11 cellular contexts compared by ENCODE assay signal in genomic region chr2:241619602-241620418, GRCh38. TPM values are rescaled to one million over a fixed set of nuclear protein-coding genes. Genes with fewer than 3 reads are reported as not detected.
DNase-seq lines count a peak whose midpoint lies in the region.
"Had no signal": no experiment of that assay in that cellular context is flagged by ENCODE, and none has a peak within 500 bp of the region (broad histone marks: within the 10 kb centered on the region; RNA-seq: fewer than 3 reads in every experiment).

No MANE protein-coding gene starts in this region.

- peak overlapping the region; percentile 6 for H3K27ac Mint-ChIP-seq in activated CD4-positive, alpha-beta T cell treated with anti-CD3 and anti-CD28 coated beads, Interleukin-2, amount 10 ng/mL, durations not matched to agents 7 days and 5 days
- peak overlapping the region; percentile 92 for H3K27ac Mint-ChIP-seq in stimulated activated naive CD8-positive, alpha-beta T cell treated with anti-CD3 and anti-CD28 coated beads, Interleukin-15, Interleukin-2, amounts not matched to agents 100 ng/mL and 50 ng/mL, for 24 hours

- no peaks in the 10 kb centered on the region for H3K27me3 Mint-ChIP-seq in activated CD4-positive, alpha-beta T cell treated with anti-CD3 and anti-CD28 coated beads, Interleukin-2, amount 10 ng/mL, durations not matched to agents 7 days and 5 days
- H3K27me3 Mint-ChIP-seq in stimulated activated naive CD8-positive, alpha-beta T cell treated with anti-CD3 and anti-CD28 coated beads, Interleukin-15, Interleukin-2, amounts not matched to agents 100 ng/mL and 50 ng/mL, for 24 hours: no peaks in the 10 kb centered on the region

- CTCF ChIA-PET in activated CD4-positive, alpha-beta T cell treated with anti-CD3 and anti-CD28 coated beads, Interleukin-2, amount 10 ng/mL, durations not matched to agents 7 days and 5 days (lab: Charles Lee): no interaction called here

- POLR2A ChIA-PET in activated CD4-positive, alpha-beta T cell treated with anti-CD3 and anti-CD28 coated beads, Interleukin-2, amount 10 ng/mL, durations not matched to agents 7 days and 5 days (lab: Charles Lee): no interaction called here

- peaks cover 21% of the 10 kb centered on the region for H3K36me3 Mint-ChIP-seq in activated CD4-positive, alpha-beta T cell treated with anti-CD3 and anti-CD28 coated beads, Interleukin-2, amount 10 ng/mL, durations not matched to agents 7 days and 5 days (ENCODE audit: low read depth)
- H3K36me3 Mint-ChIP-seq in stimulated activated naive CD8-positive, alpha-beta T cell treated with anti-CD3 and anti-CD28 coated beads, Interleukin-15, Interleukin-2, amounts not matched to agents 100 ng/mL and 50 ng/mL, for 24 hours (ENCODE audit: low read depth): peaks cover 45% of the 10 kb centered on the region

- H3K4me1 Mint-ChIP-seq in activated CD4-positive, alpha-beta T cell treated with anti-CD3 and anti-CD28 coated beads, Interleukin-2, amount 10 ng/mL, durations not matched to agents 7 days and 5 days: peaks cover 53% of the 10 kb centered on the region
- peaks cover 56% of the 10 kb centered on the region for H3K4me1 Mint-ChIP-seq in stimulated activated naive CD8-positive, alpha-beta T cell treated with anti-CD3 and anti-CD28 coated beads, Interleukin-15, Interleukin-2, amounts not matched to agents 100 ng/mL and 50 ng/mL, for 24 hours (ENCODE audit: low read depth)

- no peaks in the 10 kb centered on the region for H3K9me3 Mint-ChIP-seq in activated CD4-positive, alpha-beta T cell treated with anti-CD3 and anti-CD28 coated beads, Interleukin-2, amount 10 ng/mL, durations not matched to agents 7 days and 5 days
- peaks cover 4% of the 10 kb centered on the region for H3K9me3 Mint-ChIP-seq in stimulated activated naive CD8-positive, alpha-beta T cell treated with anti-CD3 and anti-CD28 coated beads, Interleukin-15, Interleukin-2, amounts not matched to agents 100 ng/mL and 50 ng/mL, for 24 hours

- H3K4me3 Mint-ChIP-seq in activated CD4-positive, alpha-beta T cell treated with anti-CD3 and anti-CD28 coated beads, Interleukin-2, amount 10 ng/mL, durations not matched to agents 7 days and 5 days: no peak overlapping the region
- no peak overlapping the region for H3K4me3 Mint-ChIP-seq in stimulated activated naive CD8-positive, alpha-beta T cell treated with anti-CD3 and anti-CD28 coated beads, Interleukin-15, Interleukin-2, amounts not matched to agents 100 ng/mL and 50 ng/mL, for 24 hours
- H3K4me3 Mint-ChIP-seq: H9 had no signal

- peak; percentile 35 for DNase-seq in stimulated activated CD4-positive, alpha-beta T cell treated with anti-CD3 and anti-CD28 coated beads, Interleukin-15, amount 100 ng/mL, for 24 hours
- DNase-seq in stimulated activated CD4-positive, alpha-beta T cell treated with anti-CD3 and anti-CD28 coated beads, Interleukin-4, amount 100 ng/mL, for 1 hour: no peak
- DNase-seq in activated CD4-positive, alpha-beta T cell treated with anti-CD3 and anti-CD28 coated beads, Interleukin-2, amount 10 ng/mL, durations not matched to agents 7 days and 5 days: no peak
- DNase-seq in activated naive CD8-positive, alpha-beta T cell treated with anti-CD3 and anti-CD28 coated beads, Interleukin-2, amount 50 U/mL, for 16 hours (ENCODE audit: low read depth, low spot score): peak; percentile 9
- DNase-seq in SHP77 treated with DMSO at 0.1 percent for 48 hours (lab: John Stamatoyannopoulos, UW): no peak
- no peak for DNase-seq in COLO668 (lab: John Stamatoyannopoulos, UW; ENCODE audit: unreplicated experiment)
- DNase-seq: DMS 273 treated with DMSO at 0.1 percent for 48 hours, H9, NCI-H1436 treated with DMSO at 0.1 percent for 48 hours, NCI-H226 had no signal

RNA-seq across cellular contexts. Expression of gene THAP4, which starts 17.1 kb away (rescaled TPM):
- 10 to 100 TPM; 35.4 to 37.0 TPM for total RNA-seq in activated CD4-positive, alpha-beta T cell treated with anti-CD3 and anti-CD28 coated beads, Interleukin-2, amount 10 ng/mL, durations not matched to agents 7 days and 5 days

RNA-seq across cellular contexts. Expression of gene ATG4B, which starts 17.7 kb away (rescaled TPM):
- total RNA-seq in activated CD4-positive, alpha-beta T cell treated with anti-CD3 and anti-CD28 coated beads, Interleukin-2, amount 10 ng/mL, durations not matched to agents 7 days and 5 days: 10 to 100 TPM; 75.0 to 88.3 TPM

Comparison
In these comparisons a context has a peak if more than half of its experiments do, and no peak if none do; other contexts are left out.
1. DNase-seq: peak in stimulated activated CD4-positive, alpha-beta T cell treated with anti-CD3 and anti-CD28 coated beads, Interleukin-15, amount 100 ng/mL, for 24 hours (single experiment) and activated naive CD8-positive, alpha-beta T cell treated with anti-CD3 and anti-CD28 coated beads, Interleukin-2, amount 50 U/mL, for 16 hours (single experiment); none in stimulated activated CD4-positive, alpha-beta T cell treated with anti-CD3 and anti-CD28 coated beads, Interleukin-4, amount 100 ng/mL, for 1 hour (single experiment), activated CD4-positive, alpha-beta T cell treated with anti-CD3 and anti-CD28 coated beads, Interleukin-2, amount 10 ng/mL, durations not matched to agents 7 days and 5 days (single experiment), SHP77 treated with DMSO at 0.1 percent for 48 hours (single experiment) and COLO668 (single experiment).